Comparison of ENCODE assay signal across 1 cellular context in genomic region chr5:138410996-138411640, GRCh38.
A peak's percentile ranks its signal among the peaks of the same experiment; 100 is the strongest.
TF ChIP-seq lines count a peak whose summit lies in the region.
"Not testable (repeated sequence)": the region's sequence is repeated elsewhere in the genome, so short reads cannot be mapped to it uniquely, and the experiment has no call there.

No MANE protein-coding gene starts in this region.

TF ChIP-seq in K562, 482 proteins besides CTCF, POLR2A, EP300 and RAD21:
- peak; percentile 94 for TF ChIP-seq ZBTB33 (CRISPR knock-in tag; IDR thresholded peaks at IDR 0.05)
- TF ChIP-seq ARID2 (IDR thresholded peaks at IDR 0.05): 0 out of 2 replicates have a peak, but pooled peaks have one; percentile 19
- TF ChIP-seq MAZ (CRISPR knock-in tag; conservative IDR thresholded peaks at IDR 0.05 in 1 of 2, IDR thresholded peaks at IDR 0.05 in 1 of 2): 0 out of 4 replicates have a peak, but pooled peaks of 1 of the 2 experiments have one; percentile 20
- TF ChIP-seq ATF7 (IDR thresholded peaks at IDR 0.05): peak; percentile 49; the same call in 1 of the 2 replicates
- TF ChIP-seq CREM (IDR thresholded peaks at IDR 0.05; ENCODE audit: low read depth): peak; percentile 77
- TF ChIP-seq DEAF1 (CRISPR knock-in tag; IDR thresholded peaks at IDR 0.05): peak; percentile 57
- TF ChIP-seq ZEB2 (IDR thresholded peaks at IDR 0.05): 0 out of 2 replicates have a peak, but pooled peaks have one; percentile 30
- TF ChIP-seq NFIC (IDR thresholded peaks at IDR 0.05): peak; percentile 47
- 0 out of 2 replicates have a peak, but pooled peaks have one; percentile 24 for TF ChIP-seq CHAMP1 (IDR thresholded peaks at IDR 0.05)
- TF ChIP-seq SMC3 (conservative IDR thresholded peaks at IDR 0.05; ENCODE audit: insufficient read depth, low read depth, low read length): peak; percentile 54; the same call in 1 of the 2 replicates
- not testable (repeated sequence) for TF ChIP-seq ATF1 (CRISPR knock-in tag; IDR thresholded peaks at IDR 0.05)
- TF ChIP-seq ATF1 (tag; IDR thresholded peaks at IDR 0.05): peak; percentile 72
- peak; percentile 58 for TF ChIP-seq RFX1 (IDR thresholded peaks at IDR 0.05)
- TF ChIP-seq STAG1 (CRISPR knock-in tag; IDR thresholded peaks at IDR 0.05; ENCODE audit: borderline replicate concordance): peak; percentile 45; the same call in 1 of the 2 replicates
- TF ChIP-seq CXXC5 (CRISPR knock-in tag; IDR thresholded peaks at IDR 0.05): 0 out of 2 replicates have a peak, but pooled peaks have one; percentile 33
- TF ChIP-seq TFAP4 (CRISPR knock-in tag; IDR thresholded peaks at IDR 0.05; ENCODE audit: borderline replicate concordance): peak; percentile 25; the same call in 1 of the 2 replicates
- peak; percentile 19 for TF ChIP-seq CTCFL (IDR thresholded peaks at IDR 0.05; ENCODE audit: borderline replicate concordance, insufficient read depth, low read depth, low read length, poor library complexity, severe bottlenecking)
TF ChIP-seq in K562: peak in this region for 16; not testable (repeated sequence) for 466.
